In genomic region chr2:58047969-58048368, GRCh38 we compare ENCODE assay signal across 9 cellular contexts. TPM values are rescaled to one million over a fixed set of nuclear protein-coding genes. Genes with fewer than 3 reads are reported as not detected.
DNase-seq lines count a peak whose midpoint lies in the region; ATAC-seq and TF ChIP-seq lines count a peak whose summit lies in the region.
"Had no signal": no experiment of that assay in that cellular context is flagged by ENCODE, and none has a peak within 500 bp of the region (broad histone marks: within the 10 kb centered on the region; RNA-seq: fewer than 3 reads in every experiment).

No MANE protein-coding gene starts in this region.

- no peaks in the 10 kb centered on the region for H3K27me3 Mint-ChIP-seq in progenitor cell of endocrine pancreas

- H3K27ac ChIP-seq in ectodermal cell (ENCODE audit: insufficient read depth, low read depth, low read length, poor library complexity, severe bottlenecking): no peak overlapping the region

- H3K4me3 ChIP-seq in ectodermal cell (ENCODE audit: insufficient read depth, low read depth, low read length): peak overlapping the region; percentile 59

- no peak for ATAC-seq in GM21447 (IDR thresholded peaks at IDR 0.05; ENCODE audit: unreplicated experiment)

- H3K4me1 ChIP-seq in ectodermal cell (ENCODE audit: control insufficient read depth, insufficient read depth, low read length): no peaks in the 10 kb centered on the region

- H3K9me3 ChIP-seq in ectodermal cell (ENCODE audit: control insufficient read depth, low read length): no peaks in the 10 kb centered on the region
- H3K9me3 ChIP-seq: testis had no signal

- no peaks in the 10 kb centered on the region for H3K9me3 Mint-ChIP-seq in progenitor cell of endocrine pancreas (ENCODE audit: low read depth)

- H3K4me3 Mint-ChIP-seq in progenitor cell of endocrine pancreas (ENCODE audit: low read depth): peak overlapping the region; percentile 53

- peaks cover 3% of the 10 kb centered on the region for H3K36me3 Mint-ChIP-seq in progenitor cell of endocrine pancreas (ENCODE audit: insufficient read depth)

- WGBS in ectodermal cell, 2 experiments: 67 to 79% methylated on average over 3 of the region's 3 CpGs

- TF ChIP-seq CTCF in progenitor cell of endocrine pancreas (IDR thresholded peaks at IDR 0.05; ENCODE audit: unreplicated experiment): no peak

- peaks cover 5% of the 10 kb centered on the region for H3K4me1 Mint-ChIP-seq in progenitor cell of endocrine pancreas (ENCODE audit: low read depth)

- DNase-seq in DMS79 treated with DMSO at 0.1 percent for 48 hours (lab: John Stamatoyannopoulos, UW) (peak; percentile 39), DMS79 (lab: John Stamatoyannopoulos, UW) (no peak), NCI-H1694 (lab: John Stamatoyannopoulos, UW) (peak; percentile 42), progenitor cell of endocrine pancreas (ENCODE audit: low spot score, unreplicated experiment) (no peak), NCI-H2196 (lab: John Stamatoyannopoulos, UW; ENCODE audit: unreplicated experiment) (no peak), pons (ENCODE audit: low spot score) (no peak)
- DNase-seq: testis had no signal

- no peaks in the 10 kb centered on the region for H3K27me3 ChIP-seq in ectodermal cell (ENCODE audit: control insufficient read depth, insufficient read depth, low read length, poor library complexity, severe bottlenecking)
- H3K27me3 ChIP-seq: testis had no signal

- H3K27ac Mint-ChIP-seq in progenitor cell of endocrine pancreas: no peak overlapping the region

- H3K36me3 ChIP-seq in ectodermal cell (ENCODE audit: control insufficient read depth, insufficient read depth, low read length): no peaks in the 10 kb centered on the region

RNA-seq across cellular contexts. Expression of gene VRK2, which starts 1.4 kb away (rescaled TPM):
- polyA plus RNA-seq in ectodermal cell (2013, experiment 1 of 4): 26.5 TPM
- polyA plus RNA-seq in ectodermal cell (2013, experiment 2 of 4): 26.9 TPM
- 24.6 TPM for polyA plus RNA-seq in ectodermal cell (2013, experiment 3 of 4)
- polyA plus RNA-seq in ectodermal cell (2013, experiment 4 of 4): 26.9 TPM
- total RNA-seq in progenitor cell of endocrine pancreas: 22.7 and 23.6 TPM in 2 replicates

Comparison
In these comparisons a context has a peak if more than half of its experiments do, and no peak if none do; other contexts are left out.
1. DNase-seq: peak in DMS79 treated with DMSO at 0.1 percent for 48 hours (single experiment) and NCI-H1694 (single experiment); none in DMS79 (single experiment), progenitor cell of endocrine pancreas (single experiment), NCI-H2196 (single experiment) and pons (single experiment).